24 cellular contexts compared by ENCODE assay signal in the genomic region with DNA sequence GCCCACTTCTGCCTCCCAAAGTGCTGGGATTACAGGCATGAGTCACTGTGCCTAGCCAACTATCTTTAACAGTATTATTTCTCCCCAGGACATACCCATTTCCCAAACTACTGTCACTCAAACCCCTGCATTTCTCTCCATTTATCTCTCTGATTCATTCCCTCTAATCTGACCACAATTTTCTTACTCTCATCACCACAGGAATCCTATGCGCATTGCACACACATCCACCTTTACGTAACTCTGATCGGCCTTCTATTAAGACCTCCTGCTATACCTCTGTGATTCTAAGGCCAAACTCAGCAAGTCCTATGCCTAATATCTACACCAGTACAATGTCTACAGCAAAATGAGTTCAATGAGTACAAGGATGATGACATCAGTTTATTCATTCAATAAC.
DNase-seq lines count a peak whose midpoint lies in the region; ATAC-seq, FAIRE-seq and TF ChIP-seq lines count a peak whose summit lies in the region.
"Had no signal": no experiment of that assay in that cellular context is flagged by ENCODE, and none has a peak within 500 bp of the region (broad histone marks: within the 10 kb centered on the region; RNA-seq: fewer than 3 reads in every experiment).

No MANE protein-coding gene starts in this region.

- H3K27ac ChIP-seq in brain microvascular endothelial cell = no peak overlapping the region
- no peak overlapping the region for H3K27ac ChIP-seq in CD8-positive, alpha-beta T cell (ENCODE audit: low read depth, low read length)
- no peak overlapping the region for H3K27ac ChIP-seq in pancreas
- H3K27ac ChIP-seq: BLaER1 treated with 17β-estradiol and CSF1 and Interleukin-3, amounts not matched to agents 10 nM and 100 nM; HL-60; SJSA1 had no signal

- in situ Hi-C loops in brain microvascular endothelial cell (cut with HindIII; ENCODE audit: low pct_ligation_motif_present, low sequenced_read_pairs) = no loop called here

- DNase-seq in Daoy (ENCODE audit: low read depth) (peak; percentile 5), RCC 7860 (ENCODE audit: low spot score) (peak; percentile 36), brain microvascular endothelial cell (peak; percentile 48), kidney tubule cell (ENCODE audit: low spot score) (peak; percentile 8), DMS79 (lab: John Stamatoyannopoulos, UW) (no peak), pancreas (no peak)
- no peak for DNase-seq in CD8-positive, alpha-beta T cell
- DNase-seq: 8988T; CD4-positive, alpha-beta memory T cell; H9; HFFc6; KBM-7; NCI-H1092; NCI-H1436; NCI-H1930; NCI-H2227 treated with DMSO at 0.1 percent for 48 hours; NCI-H524; NCI-H774; NK-92 treated with Interleukin-12 subunit alpha and Interleukin-12 subunit beta, amount 100 ng/mL, for 24 hours had no signal

- no peaks in the 10 kb centered on the region for H3K4me1 ChIP-seq in CD8-positive, alpha-beta T cell (ENCODE audit: insufficient read depth, low read length)
- H3K4me1 ChIP-seq in pancreas = no peaks in the 10 kb centered on the region
- H3K4me1 ChIP-seq: BLaER1 treated with 17β-estradiol and CSF1 and Interleukin-3, amounts not matched to agents 10 nM and 100 nM; SJSA1 had no signal

- H3K36me3 Mint-ChIP-seq in CD8-positive, alpha-beta T cell = peaks cover 21% of the 10 kb centered on the region

- H3K9me3 ChIP-seq in CD8-positive, alpha-beta T cell (ENCODE audit: low read length) = no peaks in the 10 kb centered on the region
- H3K9me3 ChIP-seq in pancreas = no peaks in the 10 kb centered on the region
- H3K9me3 ChIP-seq: SJSA1 had no signal

- no peak overlapping the region for H3K27ac Mint-ChIP-seq in CD8-positive, alpha-beta T cell
- H3K27ac Mint-ChIP-seq: CD4-positive, alpha-beta memory T cell; H9; HFFc6 had no signal

- H3K4me3 ChIP-seq in brain microvascular endothelial cell (ENCODE audit: low read depth, low read length) (no peak overlapping the region), pancreas (no peak overlapping the region)
- no peak overlapping the region for H3K4me3 ChIP-seq in CD8-positive, alpha-beta T cell (ENCODE audit: low read depth, low read length)
- H3K4me3 ChIP-seq: BLaER1 treated with 17β-estradiol and CSF1 and Interleukin-3, amounts not matched to agents 10 nM and 100 nM; SJSA1 had no signal

- CTCF ChIA-PET in CD8-positive, alpha-beta T cell (lab: Charles Lee) = no interaction called here

- ATAC-seq in CD8-positive, alpha-beta T cell = no peak
- ATAC-seq in GM19324 (IDR thresholded peaks at IDR 0.05; ENCODE audit: low FRiP score, unreplicated experiment) = no peak
- no peak for ATAC-seq in pancreas
- ATAC-seq: Panc1 had no signal

- peaks cover 16% of the 10 kb centered on the region for H3K9me3 Mint-ChIP-seq in CD8-positive, alpha-beta T cell
- H3K9me3 Mint-ChIP-seq: HFFc6 had no signal

- POLR2A ChIA-PET in CD8-positive, alpha-beta T cell (lab: Charles Lee) = no interaction called here

- TF ChIP-seq CTCF in brain microvascular endothelial cell (IDR thresholded peaks at IDR 0.05; ENCODE audit: low read depth, low read length, missing control alignments) (no peak), pancreas (IDR thresholded peaks at IDR 0.05) (no peak)
- no peak for TF ChIP-seq CTCF in CD8-positive, alpha-beta T cell (IDR thresholded peaks at IDR 0.05)

- no peaks in the 10 kb centered on the region for H3K27me3 ChIP-seq in brain microvascular endothelial cell (replicated peaks)
- no peaks in the 10 kb centered on the region for H3K27me3 ChIP-seq in CD8-positive, alpha-beta T cell (ENCODE audit: insufficient read depth, low read length)
- no peaks in the 10 kb centered on the region for H3K27me3 ChIP-seq in pancreas
- H3K27me3 ChIP-seq: BLaER1 treated with 17β-estradiol and CSF1 and Interleukin-3, amounts not matched to agents 10 nM and 100 nM; SJSA1 had no signal

- H3K27me3 Mint-ChIP-seq in CD8-positive, alpha-beta T cell (ENCODE audit: low read depth) = no peaks in the 10 kb centered on the region
- H3K27me3 Mint-ChIP-seq: CD4-positive, alpha-beta memory T cell had no signal

- intact Hi-C loops in CD8-positive, alpha-beta T cell (cut with DNase I, micrococcal nuclease) = no loop called here
- intact Hi-C loops in pancreas (cut with DNase I) = no loop called here

- FAIRE-seq in RCC 7860 (lab: Jason Lieb, UNC) (no peak), pancreas (lab: Jason Lieb, UNC) (no peak)

- H3K4me1 Mint-ChIP-seq in CD8-positive, alpha-beta T cell (ENCODE audit: low read depth) = no peaks in the 10 kb centered on the region
- H3K4me1 Mint-ChIP-seq: CD4-positive, alpha-beta memory T cell had no signal

- no peak overlapping the region for H3K4me3 Mint-ChIP-seq in CD8-positive, alpha-beta T cell
- H3K4me3 Mint-ChIP-seq: CD4-positive, alpha-beta memory T cell; H9; HFFc6 had no signal

- H3K36me3 ChIP-seq in brain microvascular endothelial cell (replicated peaks) (no peaks in the 10 kb centered on the region), pancreas (no peaks in the 10 kb centered on the region)
- no peaks in the 10 kb centered on the region for H3K36me3 ChIP-seq in CD8-positive, alpha-beta T cell (ENCODE audit: insufficient read depth, low read length)
- H3K36me3 ChIP-seq: SJSA1 had no signal

- WGBS in pancreas, 2 donors = 97 to 98% methylated on average over 3 of the region's 3 CpGs

Comparison
In these comparisons a context has a peak if more than half of its experiments do, and no peak if none do; other contexts are left out.
1. DNase-seq: peak in Daoy (single experiment), RCC 7860 (single experiment), brain microvascular endothelial cell (single experiment) and kidney tubule cell (single experiment); none in CD8-positive, alpha-beta T cell (0 of 7), DMS79 (single experiment) and pancreas (0 of 6).